16 cellular contexts compared by ENCODE assay signal in genomic region chr11:74566386-74566960, GRCh38.
"Had no signal": no experiment of that assay in that cellular context is flagged by ENCODE, and none has a peak within 500 bp of the region (broad histone marks: within the 10 kb centered on the region; RNA-seq: fewer than 3 reads in every experiment).

No MANE protein-coding gene starts in this region.

- H3K9me3 ChIP-seq: esophagus squamous epithelium, left lung, psoas muscle, thyroid gland had no signal

- H3K27ac ChIP-seq: esophagus squamous epithelium, left lung, psoas muscle, thyroid gland had no signal

- ATAC-seq: activated T-cell treated with anti-CD3 and anti-CD28 coated beads, Interleukin-2, amount 50 U/mL, for 72 hours; left lung; psoas muscle; stimulated activated effector memory CD8-positive, alpha-beta T cell treated with anti-CD3 and anti-CD28 coated beads, Interleukin-12 subunit alpha, Interleukin-12 subunit beta, amount 100 ng/mL, for 72 hours had no signal

- H3K36me3 ChIP-seq: esophagus squamous epithelium, left lung, thyroid gland had no signal

- H3K4me3 ChIP-seq: esophagus squamous epithelium, left lung, psoas muscle, thyroid gland had no signal

- H3K27me3 ChIP-seq: esophagus squamous epithelium, left lung, thyroid gland had no signal

- DNase-seq: activated CD4-positive, alpha-beta T cell treated with anti-CD3 and anti-CD28 coated beads, Interleukin-2, amount 10 ng/mL, durations not matched to agents 7 days and 5 days; activated CD4-positive, CD25-positive, alpha-beta regulatory T cell; activated CD8-positive, alpha-beta memory T cell treated with anti-CD3 and anti-CD28 coated beads, Interleukin-2, amount 50 U/mL, for 48 hours; activated gamma-delta T cell treated with Interleukin-2 at 50 U/mL for 16 hours; activated T-cell treated with anti-CD3 and anti-CD28 coated beads, Interleukin-2, amount 50 U/mL, for 72 hours; anterior cingulate cortex; cortex of kidney; effector CD8-positive, alpha-beta T cell; esophagus squamous epithelium; immature natural killer cell; left lung; nephron progenitor cell; occipital lobe; psoas muscle; thyroid gland had no signal

- H3K4me1 ChIP-seq: esophagus squamous epithelium, left lung, psoas muscle, thyroid gland had no signal
